Comparison of ENCODE assay signal across 1 cellular context in genomic region chr12:39990122-39991101, GRCh38.
TF ChIP-seq lines count a peak whose summit lies in the region.

No MANE protein-coding gene starts in this region.

TF ChIP-seq in GM23338, 12 proteins besides CTCF, POLR2A, EP300 and RAD21 (continued from another document):
- TF ChIP-seq ZNF462 (CRISPR knock-in tag; IDR thresholded peaks at IDR 0.05) (no peak), STAT1 (IDR thresholded peaks at IDR 0.05; ENCODE audit: unreplicated experiment) (no peak), NANOG (IDR thresholded peaks at IDR 0.05; ENCODE audit: borderline replicate concordance) (no peak), EZH2 (IDR thresholded peaks at IDR 0.05; ENCODE audit: low read depth, unreplicated experiment) (no peak), POLR2AphosphoS5 (IDR thresholded peaks at IDR 0.05; ENCODE audit: low read depth) (no peak), ZNF331 (CRISPR knock-in tag; IDR thresholded peaks at IDR 0.05; ENCODE audit: low read depth) (no peak), ZNF114 (CRISPR knock-in tag; IDR thresholded peaks at IDR 0.05) (no peak), EZH2phosphoT487 (IDR thresholded peaks at IDR 0.05; ENCODE audit: unreplicated experiment) (no peak)
- TF ChIP-seq, protein P1, sequence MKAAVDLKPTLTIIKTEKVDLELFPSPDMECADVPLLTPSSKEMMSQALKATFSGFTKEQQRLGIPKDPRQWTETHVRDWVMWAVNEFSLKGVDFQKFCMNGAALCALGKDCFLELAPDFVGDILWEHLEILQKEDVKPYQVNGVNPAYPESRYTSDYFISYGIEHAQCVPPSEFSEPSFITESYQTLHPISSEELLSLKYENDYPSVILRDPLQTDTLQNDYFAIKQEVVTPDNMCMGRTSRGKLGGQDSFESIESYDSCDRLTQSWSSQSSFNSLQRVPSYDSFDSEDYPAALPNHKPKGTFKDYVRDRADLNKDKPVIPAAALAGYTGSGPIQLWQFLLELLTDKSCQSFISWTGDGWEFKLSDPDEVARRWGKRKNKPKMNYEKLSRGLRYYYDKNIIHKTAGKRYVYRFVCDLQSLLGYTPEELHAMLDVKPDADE (IDR thresholded peaks at IDR 0.05): no peak
